In genomic region chr17:75778861-75779249, GRCh38 we compare ENCODE assay signal across 1 cellular context.
A peak's percentile ranks its signal among the peaks of the same experiment; 100 is the strongest.
TF ChIP-seq lines count a peak whose summit lies in the region.

No MANE protein-coding gene starts in this region.

TF ChIP-seq in A549, 52 proteins besides CTCF, POLR2A, EP300 and RAD21 (continued from another document):
- TF ChIP-seq, protein P1, sequence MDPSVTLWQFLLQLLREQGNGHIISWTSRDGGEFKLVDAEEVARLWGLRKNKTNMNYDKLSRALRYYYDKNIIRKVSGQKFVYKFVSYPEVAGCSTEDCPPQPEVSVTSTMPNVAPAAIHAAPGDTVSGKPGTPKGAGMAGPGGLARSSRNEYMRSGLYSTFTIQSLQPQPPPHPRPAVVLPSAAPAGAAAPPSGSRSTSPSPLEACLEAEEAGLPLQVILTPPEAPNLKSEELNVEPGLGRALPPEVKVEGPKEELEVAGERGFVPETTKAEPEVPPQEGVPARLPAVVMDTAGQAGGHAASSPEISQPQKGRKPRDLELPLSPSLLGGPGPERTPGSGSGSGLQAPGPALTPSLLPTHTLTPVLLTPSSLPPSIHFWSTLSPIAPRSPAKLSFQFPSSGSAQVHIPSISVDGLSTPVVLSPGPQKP (IDR thresholded peaks at IDR 0.05; ENCODE audit: low read depth, low read length) = no peak
- TF ChIP-seq NR3C1 (IDR thresholded peaks at IDR 0.05) (no peak), HOXB5 (CRISPR knock-in tag; IDR thresholded peaks at IDR 0.05) (peak; percentile 58; the same call in 1 of the 2 replicates), MAX (IDR thresholded peaks at IDR 0.05) (0 out of 2 replicates have a peak, but pooled peaks have one; percentile 3), POLR2AphosphoS2 (conservative IDR thresholded peaks at IDR 0.05; ENCODE audit: low read length) (no peak), NPAS2 (CRISPR knock-in tag; IDR thresholded peaks at IDR 0.05; ENCODE audit: borderline replicate concordance) (no peak), ATOH8 (CRISPR knock-in tag; IDR thresholded peaks at IDR 0.05; ENCODE audit: low read depth) (peak; percentile 88; the same call in 1 of the 2 replicates), KDM1A (IDR thresholded peaks at IDR 0.05; ENCODE audit: low read depth) (0 out of 2 replicates have a peak, but pooled peaks have one; percentile 12), FOSB (CRISPR knock-in tag; IDR thresholded peaks at IDR 0.05) (peak; percentile 76; the same call in 1 of the 2 replicates), ZSCAN20 (CRISPR knock-in tag; IDR thresholded peaks at IDR 0.05) (no peak), ESRRA (IDR thresholded peaks at IDR 0.05; ENCODE audit: borderline replicate concordance, low read length) (no peak), GATA3 (IDR thresholded peaks at IDR 0.05; ENCODE audit: borderline replicate concordance) (0 out of 2 replicates have a peak, but pooled peaks have one; percentile 6), EHF (CRISPR knock-in tag; IDR thresholded peaks at IDR 0.05) (no peak), RCOR1 (IDR thresholded peaks at IDR 0.05; ENCODE audit: low read depth, low read length) (no peak), JUN (IDR thresholded peaks at IDR 0.05) (no peak), BHLHE40 (IDR thresholded peaks at IDR 0.05; ENCODE audit: low read depth, low read length) (no peak), TP53 (CRISPR knock-in tag; IDR thresholded peaks at IDR 0.05) (no peak; the same call in 1 of the 2 replicates), HOXB13 (CRISPR knock-in tag; IDR thresholded peaks at IDR 0.05; ENCODE audit: low read depth) (0 out of 2 replicates have a peak, but pooled peaks have one; percentile 23), KDM5A (IDR thresholded peaks at IDR 0.05) (no peak), TFCP2L1 (CRISPR knock-in tag; IDR thresholded peaks at IDR 0.05) (peak; percentile 83; the same call in 1 of the 2 replicates), FOXS1 (CRISPR knock-in tag; IDR thresholded peaks at IDR 0.05) (no peak), HOXA7 (CRISPR knock-in tag; IDR thresholded peaks at IDR 0.05) (peak; percentile 90; the same call in 1 of the 2 replicates), ZNF302 (CRISPR knock-in tag; IDR thresholded peaks at IDR 0.05) (no peak), ZFP36 (IDR thresholded peaks at IDR 0.05; ENCODE audit: borderline replicate concordance, partially characterized antibody) (no peak), EHMT2 (IDR thresholded peaks at IDR 0.05; ENCODE audit: low read depth) (no peak)
- TF ChIP-seq, protein P2, sequence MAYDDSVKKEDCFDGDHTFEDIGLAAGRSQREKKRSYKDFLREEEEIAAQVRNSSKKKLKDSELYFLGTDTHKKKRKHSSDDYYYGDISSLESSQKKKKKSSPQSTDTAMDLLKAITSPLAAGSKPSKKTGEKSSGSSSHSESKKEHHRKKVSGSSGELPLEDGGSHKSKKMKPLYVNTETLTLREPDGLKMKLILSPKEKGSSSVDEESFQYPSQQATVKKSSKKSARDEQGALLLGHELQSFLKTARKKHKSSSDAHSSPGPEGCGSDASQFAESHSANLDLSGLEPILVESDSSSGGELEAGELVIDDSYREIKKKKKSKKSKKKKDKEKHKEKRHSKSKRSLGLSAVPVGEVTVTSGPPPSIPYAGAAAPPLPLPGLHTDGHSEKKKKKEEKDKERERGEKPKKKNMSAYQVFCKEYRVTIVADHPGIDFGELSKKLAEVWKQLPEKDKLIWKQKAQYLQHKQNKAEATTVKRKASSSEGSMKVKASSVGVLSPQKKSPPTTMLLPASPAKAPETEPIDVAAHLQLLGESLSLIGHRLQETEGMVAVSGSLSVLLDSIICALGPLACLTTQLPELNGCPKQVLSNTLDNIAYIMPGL (CRISPR knock-in tag; IDR thresholded peaks at IDR 0.05; ENCODE audit: borderline replicate concordance) = no peak
- TF ChIP-seq, protein P3, sequence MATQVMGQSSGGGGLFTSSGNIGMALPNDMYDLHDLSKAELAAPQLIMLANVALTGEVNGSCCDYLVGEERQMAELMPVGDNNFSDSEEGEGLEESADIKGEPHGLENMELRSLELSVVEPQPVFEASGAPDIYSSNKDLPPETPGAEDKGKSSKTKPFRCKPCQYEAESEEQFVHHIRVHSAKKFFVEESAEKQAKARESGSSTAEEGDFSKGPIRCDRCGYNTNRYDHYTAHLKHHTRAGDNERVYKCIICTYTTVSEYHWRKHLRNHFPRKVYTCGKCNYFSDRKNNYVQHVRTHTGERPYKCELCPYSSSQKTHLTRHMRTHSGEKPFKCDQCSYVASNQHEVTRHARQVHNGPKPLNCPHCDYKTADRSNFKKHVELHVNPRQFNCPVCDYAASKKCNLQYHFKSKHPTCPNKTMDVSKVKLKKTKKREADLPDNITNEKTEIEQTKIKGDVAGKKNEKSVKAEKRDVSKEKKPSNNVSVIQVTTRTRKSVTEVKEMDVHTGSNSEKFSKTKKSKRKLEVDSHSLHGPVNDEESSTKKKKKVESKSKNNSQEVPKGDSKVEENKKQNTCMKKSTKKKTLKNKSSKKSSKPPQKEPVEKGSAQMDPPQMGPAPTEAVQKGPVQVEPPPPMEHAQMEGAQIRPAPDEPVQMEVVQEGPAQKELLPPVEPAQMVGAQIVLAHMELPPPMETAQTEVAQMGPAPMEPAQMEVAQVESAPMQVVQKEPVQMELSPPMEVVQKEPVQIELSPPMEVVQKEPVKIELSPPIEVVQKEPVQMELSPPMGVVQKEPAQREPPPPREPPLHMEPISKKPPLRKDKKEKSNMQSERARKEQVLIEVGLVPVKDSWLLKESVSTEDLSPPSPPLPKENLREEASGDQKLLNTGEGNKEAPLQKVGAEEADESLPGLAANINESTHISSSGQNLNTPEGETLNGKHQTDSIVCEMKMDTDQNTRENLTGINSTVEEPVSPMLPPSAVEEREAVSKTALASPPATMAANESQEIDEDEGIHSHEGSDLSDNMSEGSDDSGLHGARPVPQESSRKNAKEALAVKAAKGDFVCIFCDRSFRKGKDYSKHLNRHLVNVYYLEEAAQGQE (IDR thresholded peaks at IDR 0.05) = no peak
TF ChIP-seq in A549: peak in this region for 9.
